In genomic region chr10:61904711-61905445, GRCh38 we compare ENCODE assay signal across 8 cellular contexts. TPM values are rescaled to one million over a fixed set of nuclear protein-coding genes. Genes with fewer than 3 reads are reported as not detected.
DNase-seq lines count a peak whose midpoint lies in the region; ATAC-seq and TF ChIP-seq lines count a peak whose summit lies in the region.

No MANE protein-coding gene starts in this region.

- H3K36me3 Mint-ChIP-seq in CD4-positive, CD25-positive, alpha-beta regulatory T cell: peaks cover 11% of the 10 kb centered on the region
- peaks cover 40% of the 10 kb centered on the region for H3K36me3 Mint-ChIP-seq in activated naive CD8-positive, alpha-beta T cell treated with anti-CD3 and anti-CD28 coated beads for 36 hours

- peak; percentile 73 for TF ChIP-seq CTCF in OCI-LY7 (conservative IDR thresholded peaks at IDR 0.05; ENCODE audit: low read length)

- intact Hi-C loops in OCI-LY7 (cut with micrococcal nuclease; ENCODE audit: unreplicated experiment): loop anchor here (1.0 to 5.0 kb wide), 7 partner anchors 56 to 1227 kb away; partner anchors contain the start of gene NRBF2

- BruUV-seq in OCI-LY7 (replicated peaks; lab: Mats Ljungman, UMichigan): no TSS peak

- peaks cover 27 to 52% (median 35%) of the 10 kb centered on the region in 4 donors for H3K4me1 Mint-ChIP-seq in CD4-positive, CD25-positive, alpha-beta regulatory T cell
- peaks cover 25% of the 10 kb centered on the region for H3K4me1 Mint-ChIP-seq in activated naive CD8-positive, alpha-beta T cell treated with anti-CD3 and anti-CD28 coated beads for 36 hours

- peaks cover 81% of the 10 kb centered on the region for H3K79me2 ChIP-seq in OCI-LY7 (ENCODE audit: insufficient read depth, low read depth, low read length)

- ATAC-seq in CD4-positive, CD25-positive, alpha-beta regulatory T cell (ENCODE audit: low read depth in 2 of 2): peak; percentile 10 to 12
- ATAC-seq in GM18907 (IDR thresholded peaks at IDR 0.05; ENCODE audit: unreplicated experiment) (peak; percentile 56), HG03103 (IDR thresholded peaks at IDR 0.05; ENCODE audit: low read depth, unreplicated experiment) (peak; percentile 33)

- peaks cover 6% of the 10 kb centered on the region for H3K27me3 Mint-ChIP-seq in CD4-positive, CD25-positive, alpha-beta regulatory T cell
- H3K27me3 Mint-ChIP-seq in activated naive CD8-positive, alpha-beta T cell treated with anti-CD3 and anti-CD28 coated beads for 36 hours: no peaks in the 10 kb centered on the region

- H3K9me3 ChIP-seq in CD4-positive, CD25-positive, alpha-beta regulatory T cell (ENCODE audit: control insufficient read depth in 2 of 2, low read length in 2 of 2): no peaks in the 10 kb centered on the region
- no peaks in the 10 kb centered on the region for H3K9me3 ChIP-seq in OCI-LY7 (ENCODE audit: low read length)
- no peaks in the 10 kb centered on the region for H3K9me3 ChIP-seq in iPS-18a (ENCODE audit: control insufficient read depth, low read depth, low read length)

- no peaks in the 10 kb centered on the region for H4K20me1 ChIP-seq in OCI-LY7 (ENCODE audit: insufficient read depth, low read length)

- POLR2A ChIA-PET in OCI-LY7 (lab: Charles Lee): interaction anchor here (0.5 to 12.7 kb wide), 7 partner anchors 28 to 325 kb away, joined by 3 to 284 read pairs (median 7); no protein-coding TSS in a partner anchor

- no peaks in the 10 kb centered on the region for H3K27me3 ChIP-seq in CD4-positive, CD25-positive, alpha-beta regulatory T cell (ENCODE audit: control insufficient read depth, insufficient read depth, low read length)
- peaks cover 23% of the 10 kb centered on the region for H3K27me3 ChIP-seq in iPS-18a (ENCODE audit: control insufficient read depth, insufficient read depth, low read length)

- H3K4me1 ChIP-seq in CD4-positive, CD25-positive, alpha-beta regulatory T cell (ENCODE audit: control insufficient read depth, insufficient read depth, low read length, poor library complexity, severe bottlenecking): peaks cover 39% of the 10 kb centered on the region
- H3K4me1 ChIP-seq in OCI-LY7 (ENCODE audit: insufficient read depth, low read length, poor library complexity, severe bottlenecking): peaks cover 39% of the 10 kb centered on the region
- peaks cover 14% of the 10 kb centered on the region for H3K4me1 ChIP-seq in iPS-18a (ENCODE audit: control insufficient read depth, low read depth, low read length)

- H3K9me2 ChIP-seq in OCI-LY7 (ENCODE audit: insufficient read depth, low read length): no peaks in the 10 kb centered on the region

- H3K4me3 Mint-ChIP-seq in CD4-positive, CD25-positive, alpha-beta regulatory T cell: peak overlapping the region; percentile 90 to 93 (median 92)
- H3K4me3 Mint-ChIP-seq in activated naive CD8-positive, alpha-beta T cell treated with anti-CD3 and anti-CD28 coated beads for 36 hours: peak overlapping the region; percentile 95

- peak overlapping the region; percentile 92 to 98 (median 93) for H3K27ac Mint-ChIP-seq in CD4-positive, CD25-positive, alpha-beta regulatory T cell
- peak overlapping the region; percentile 99 for H3K27ac Mint-ChIP-seq in activated naive CD8-positive, alpha-beta T cell treated with anti-CD3 and anti-CD28 coated beads for 36 hours

- H3K4me2 ChIP-seq in OCI-LY7 (ENCODE audit: low read length): peak overlapping the region; percentile 93

- DNase-seq in CD4-positive, CD25-positive, alpha-beta regulatory T cell: peak; percentile 12 to 55 (median 43)
- DNase-seq in OCI-LY7 (ENCODE audit: low spot score) (peak; percentile 80), NCI-H2029 (lab: John Stamatoyannopoulos, UW) (no peak)
- DNase-seq in activated naive CD8-positive, alpha-beta T cell treated with anti-CD3 and anti-CD28 coated beads for 36 hours: peak; percentile 65
- DNase-seq in stimulated activated CD4-positive, alpha-beta T cell treated with anti-CD3 and anti-CD28 coated beads, Interleukin-15, amount 100 ng/mL, for 24 hours: peak; percentile 69

- H3K27ac ChIP-seq in CD4-positive, CD25-positive, alpha-beta regulatory T cell (ENCODE audit: insufficient read depth, low read length, poor library complexity, severe bottlenecking): peak overlapping the region; percentile 95
- peak overlapping the region; percentile 96 for H3K27ac ChIP-seq in OCI-LY7 (ENCODE audit: low read depth, low read length, poor library complexity, severe bottlenecking)
- H3K27ac ChIP-seq in iPS-18a (ENCODE audit: low read length): no peak overlapping the region

- CTCF ChIA-PET in OCI-LY7 (lab: Charles Lee; ENCODE audit: unreplicated experiment): no interaction called here

- H2AFZ ChIP-seq in OCI-LY7 (ENCODE audit: low read length): no peak overlapping the region

- H3K36me3 ChIP-seq in CD4-positive, CD25-positive, alpha-beta regulatory T cell (ENCODE audit: control insufficient read depth, insufficient read depth, low read length): peaks cover 13% of the 10 kb centered on the region
- H3K36me3 ChIP-seq in OCI-LY7 (ENCODE audit: insufficient read depth, low read length) (peaks cover 32% of the 10 kb centered on the region), iPS-18a (ENCODE audit: control insufficient read depth, low read depth, low read length) (no peaks in the 10 kb centered on the region)

- H3K9me3 Mint-ChIP-seq in CD4-positive, CD25-positive, alpha-beta regulatory T cell: peaks cover 0 to 2% (median 0%) of the 10 kb centered on the region in 7 donors
- no peaks in the 10 kb centered on the region for H3K9me3 Mint-ChIP-seq in activated naive CD8-positive, alpha-beta T cell treated with anti-CD3 and anti-CD28 coated beads for 36 hours

- no peak overlapping the region for H3K9ac ChIP-seq in iPS-18a (ENCODE audit: low read length)

- H3K4me3 ChIP-seq in CD4-positive, CD25-positive, alpha-beta regulatory T cell (ENCODE audit: low read depth, low read length): peak overlapping the region; percentile 97
- H3K4me3 ChIP-seq in OCI-LY7 (ENCODE audit: low read depth, low read length, poor library complexity, severe bottlenecking) (peak overlapping the region; percentile 93), iPS-18a (ENCODE audit: low read length) (peak overlapping the region; percentile 96)

RNA-seq across cellular contexts. Expression of gene ARID5B, which starts 3.4 kb away (rescaled TPM):
- total RNA-seq in CD4-positive, CD25-positive, alpha-beta regulatory T cell: 169 TPM
- polyA plus RNA-seq in CD4-positive, CD25-positive, alpha-beta regulatory T cell: 10 to 100 TPM; 58.1 to 67.2 (median 62.5) TPM
- total RNA-seq in OCI-LY7 (2014; rRNA removed; shearing (Covaris generic)): 38.0 and 43.6 TPM in 2 replicates
- 56.5 and 56.7 TPM in 2 replicates for total RNA-seq in OCI-LY7 (2022)
- 10 to 100 TPM; 16.5 to 17.1 TPM for total RNA-seq in activated naive CD8-positive, alpha-beta T cell treated with anti-CD3 and anti-CD28 coated beads for 36 hours
